Comparison of ENCODE assay signal across 19 cellular contexts in genomic region chr14:93063393-93063792, GRCh38. TPM values are rescaled to one million over a fixed set of nuclear protein-coding genes. Genes with fewer than 3 reads are reported as not detected.
DNase-seq lines count a peak whose midpoint lies in the region; ATAC-seq and TF ChIP-seq lines count a peak whose summit lies in the region.
"Had no signal": no experiment of that assay in that cellular context is flagged by ENCODE, and none has a peak within 500 bp of the region (broad histone marks: within the 10 kb centered on the region; RNA-seq: fewer than 3 reads in every experiment).

No MANE protein-coding gene starts in this region.

- H3K9me3 ChIP-seq in heart right ventricle (no peaks in the 10 kb centered on the region), neutrophil (no peaks in the 10 kb centered on the region), transverse colon (no peaks in the 10 kb centered on the region)
- H3K9me3 ChIP-seq: ovary had no signal

- H3K4me3 Mint-ChIP-seq in activated naive CD8-positive, alpha-beta T cell treated with anti-CD3 and anti-CD28 coated beads for 36 hours = no peak overlapping the region
- H3K4me3 Mint-ChIP-seq: central memory CD8-positive, alpha-beta T cell had no signal

- in situ Hi-C loops in transverse colon (cut with MboI; ENCODE audit: low pct_ligation_motif_present in 1 of 4, low pct_unique_long_range_greater_than_20kb in 1 of 4, low sequenced_read_pairs in 3 of 4) = no loop called here

- intact Hi-C loops in heart right ventricle (cut with DNase I) (no loop called here), cardiac septum (cut with DNase I) (no loop called here), transverse colon (cut with DNase I; ENCODE audit: low total_unique reads) (loop anchor here (10.0 kb wide), 1 partner anchor 459 kb away; no protein-coding TSS in a partner anchor)

- no peaks in the 10 kb centered on the region for H3K9me3 Mint-ChIP-seq in activated naive CD8-positive, alpha-beta T cell treated with anti-CD3 and anti-CD28 coated beads for 36 hours
- H3K9me3 Mint-ChIP-seq: central memory CD8-positive, alpha-beta T cell had no signal

- H3K27me3 ChIP-seq in heart right ventricle (no peaks in the 10 kb centered on the region), neutrophil (no peaks in the 10 kb centered on the region), transverse colon (no peaks in the 10 kb centered on the region)
- H3K27me3 ChIP-seq: ovary had no signal

- peaks cover 72% of the 10 kb centered on the region for H3K4me1 Mint-ChIP-seq in activated naive CD8-positive, alpha-beta T cell treated with anti-CD3 and anti-CD28 coated beads for 36 hours

- peak overlapping the region; percentile 17 for H3K27ac Mint-ChIP-seq in activated naive CD8-positive, alpha-beta T cell treated with anti-CD3 and anti-CD28 coated beads for 36 hours

- no peak for DNase-seq in heart right ventricle
- DNase-seq in cardiac septum (ENCODE audit: low spot score) = no peak
- DNase-seq in activated naive CD8-positive, alpha-beta T cell treated with anti-CD3 and anti-CD28 coated beads for 36 hours = no peak
- no peak for DNase-seq in transverse colon
- no peak for DNase-seq in C1 segment of cervical spinal cord (lab: John Stamatoyannopoulos, UW)
- no peak for DNase-seq in DMS53 (lab: John Stamatoyannopoulos, UW)
- DNase-seq in NCI-H1105 treated with DMSO at 0.1 percent for 48 hours (lab: John Stamatoyannopoulos, UW) = no peak
- DNase-seq: activated CD4-positive, alpha-beta T cell treated with anti-CD3 and anti-CD28 coated beads for 4 hours; activated effector memory CD4-positive, alpha-beta T cell treated with Interleukin-2 at 50 U/mL for 16 hours; DMS 273 treated with DMSO at 0.1 percent for 48 hours; GDM1; MM.1S; NCI-H2171 treated with DMSO at 0.1 percent for 48 hours; ovary; SHP77; SW 1271 had no signal

- TF ChIP-seq EP300 in transverse colon (IDR thresholded peaks at IDR 0.05; ENCODE audit: low read depth) = no peak

- H3K36me3 ChIP-seq in heart right ventricle (peaks cover 0 to 4% (median 0%) of the 10 kb centered on the region in 9 donors), neutrophil (no peaks in the 10 kb centered on the region), transverse colon (no peaks in the 10 kb centered on the region)
- H3K36me3 ChIP-seq: ovary had no signal

- peak overlapping the region in 8 of 10 donors; percentile 8 to 63 (median 44) for H3K27ac ChIP-seq in heart right ventricle
- peak overlapping the region; percentile 2 for H3K27ac ChIP-seq in neutrophil
- H3K27ac ChIP-seq in transverse colon = peak overlapping the region; percentile 36 to 78 (median 74)
- H3K27ac ChIP-seq: ovary had no signal

- no peaks in the 10 kb centered on the region for H3K27me3 Mint-ChIP-seq in activated naive CD8-positive, alpha-beta T cell treated with anti-CD3 and anti-CD28 coated beads for 36 hours
- H3K27me3 Mint-ChIP-seq: central memory CD8-positive, alpha-beta T cell had no signal

- TF ChIP-seq POLR2A in transverse colon (IDR thresholded peaks at IDR 0.05) = no peak

- ATAC-seq in heart right ventricle = no peak
- ATAC-seq: sciatic nerve had no signal

- TF ChIP-seq CTCF in heart right ventricle (IDR thresholded peaks at IDR 0.05) = no peak
- TF ChIP-seq CTCF in neutrophil (IDR thresholded peaks at IDR 0.05) = no peak
- no peak for TF ChIP-seq CTCF in transverse colon (IDR thresholded peaks at IDR 0.05)

- peaks cover 35% of the 10 kb centered on the region for H3K36me3 Mint-ChIP-seq in activated naive CD8-positive, alpha-beta T cell treated with anti-CD3 and anti-CD28 coated beads for 36 hours

- H3K4me3 ChIP-seq in heart right ventricle = no peak overlapping the region
- H3K4me3 ChIP-seq in neutrophil (ENCODE audit: low read depth in 1 of 2, low read length in 1 of 2) = no peak overlapping the region
- no peak overlapping the region for H3K4me3 ChIP-seq in transverse colon
- H3K4me3 ChIP-seq: ovary had no signal

- 94 to 95% methylated on average over 5 of the region's 5 CpGs for WGBS in heart right ventricle, 2 donors
- 95% methylated on average over 5 of the region's 5 CpGs; no CpG with 5 or more reads in 1 of the 2 donors for WGBS in transverse colon (ENCODE audit: low coverage in 1 of 2), 2 donors

- H3K4me1 ChIP-seq in heart right ventricle (peaks cover 17 to 76% (median 60%) of the 10 kb centered on the region in 9 donors), neutrophil (ENCODE audit: control insufficient read depth in 1 of 2, insufficient read depth in 1 of 2, low read depth in 1 of 2, low read length in 1 of 2) (peaks cover 22 to 34% of the 10 kb centered on the region in 2 experiments), transverse colon (peaks cover 18 to 60% (median 33%) of the 10 kb centered on the region in 4 donors)

RNA-seq across cellular contexts. Expression of gene ITPK1, which starts 52.3 kb away (rescaled TPM):
- total RNA-seq in heart right ventricle (100 to 1,000 TPM in 3 of 10 donors, 10 to 100 TPM in 7; 67.5 to 152 (median 92.7) TPM), cardiac septum (77.1 TPM), transverse colon (100 to 1,000 TPM in 3 of 4 donors, 10 to 100 TPM in 1; 64.8 to 235 (median 128) TPM)
- 100 to 1,000 TPM in 1 of 2 donors, 10 to 100 TPM in 1; 47.1 to 108 TPM for polyA plus RNA-seq in heart right ventricle
- 10 to 100 TPM; 87.0 to 87.4 TPM for total RNA-seq in activated naive CD8-positive, alpha-beta T cell treated with anti-CD3 and anti-CD28 coated beads for 36 hours

Comparison
In these comparisons a context has a peak if more than half of its experiments do, and no peak if none do; other contexts are left out.
1. H3K27ac ChIP-seq: peak in every context shown above with its lines; median percentile 74 in transverse colon; 44 in heart right ventricle; 2 in neutrophil.